ENCODE assay signal across 23 cellular contexts in genomic region chr3:100053929-100054620, GRCh38.
"Had no signal": no experiment of that assay in that cellular context is flagged by ENCODE, and none has a peak within 500 bp of the region (broad histone marks: within the 10 kb centered on the region; RNA-seq: fewer than 3 reads in every experiment).

No MANE protein-coding gene starts in this region.

- H3K36me3 ChIP-seq: left ventricle myocardium inferior, stomach had no signal

- H3K27ac ChIP-seq: foreskin keratinocyte, left ventricle myocardium inferior, parathyroid adenoma, stomach had no signal

- H3K36me3 Mint-ChIP-seq: activated CD4-positive, alpha-beta memory T cell treated with anti-CD3 and anti-CD28 coated beads for 36 hours; activated naive CD4-positive, alpha-beta T cell treated with anti-CD3 and anti-CD28 coated beads, Interleukin-2, amount 10 ng/mL, durations not matched to agents 7 days and 5 days; brain; immature natural killer cell; natural killer cell treated with Interleukin-12 subunit alpha and Interleukin-12 subunit beta and Interleukin-15 and Interleukin-18, amount 100 ng/mL, for 72 hours had no signal

- H3K27ac Mint-ChIP-seq: activated CD4-positive, alpha-beta memory T cell treated with anti-CD3 and anti-CD28 coated beads for 36 hours; activated naive CD4-positive, alpha-beta T cell treated with anti-CD3 and anti-CD28 coated beads, Interleukin-2, amount 10 ng/mL, durations not matched to agents 7 days and 5 days; activated naive CD8-positive, alpha-beta T cell treated with anti-CD3 and anti-CD28 coated beads, Interleukin-2, amount 50 U/mL, for 24 hours; dendritic cell treated with granulocyte-macrophage colony-stimulating factor and Interleukin-4, amounts not matched to agents 40 ng/mL and 50 ng/mL, for 4 days; immature natural killer cell; mesothelial cell of epicardium; natural killer cell treated with Interleukin-12 subunit alpha and Interleukin-12 subunit beta and Interleukin-15 and Interleukin-18, amount 100 ng/mL, for 72 hours; stimulated activated memory B cell treated with anti-CD40 and anti-IgM and Interleukin-4, amounts not matched to agents 10 μg/mL and 1 μg/mL and 100 μg/mL, for 72 hours had no signal

- H3K9me3 Mint-ChIP-seq: activated CD4-positive, alpha-beta memory T cell treated with anti-CD3 and anti-CD28 coated beads for 36 hours; activated naive CD4-positive, alpha-beta T cell treated with anti-CD3 and anti-CD28 coated beads, Interleukin-2, amount 10 ng/mL, durations not matched to agents 7 days and 5 days; activated naive CD8-positive, alpha-beta T cell treated with anti-CD3 and anti-CD28 coated beads, Interleukin-2, amount 50 U/mL, for 24 hours; dendritic cell treated with granulocyte-macrophage colony-stimulating factor and Interleukin-4, amounts not matched to agents 40 ng/mL and 50 ng/mL, for 4 days; immature natural killer cell; natural killer cell treated with Interleukin-12 subunit alpha and Interleukin-12 subunit beta and Interleukin-15 and Interleukin-18, amount 100 ng/mL, for 72 hours; stimulated activated memory B cell treated with anti-CD40 and anti-IgM and Interleukin-4, amounts not matched to agents 10 μg/mL and 1 μg/mL and 100 μg/mL, for 72 hours had no signal

- H3K79me2 ChIP-seq: parathyroid adenoma had no signal

- H3K27me3 Mint-ChIP-seq: activated CD4-positive, alpha-beta memory T cell treated with anti-CD3 and anti-CD28 coated beads for 36 hours; activated naive CD4-positive, alpha-beta T cell treated with anti-CD3 and anti-CD28 coated beads, Interleukin-2, amount 10 ng/mL, durations not matched to agents 7 days and 5 days; activated naive CD8-positive, alpha-beta T cell treated with anti-CD3 and anti-CD28 coated beads, Interleukin-2, amount 50 U/mL, for 24 hours; brain; dendritic cell treated with granulocyte-macrophage colony-stimulating factor and Interleukin-4, amounts not matched to agents 40 ng/mL and 50 ng/mL, for 4 days; natural killer cell treated with Interleukin-12 subunit alpha and Interleukin-12 subunit beta and Interleukin-15 and Interleukin-18, amount 100 ng/mL, for 72 hours; stimulated activated memory B cell treated with anti-CD40 and anti-IgM and Interleukin-4, amounts not matched to agents 10 μg/mL and 1 μg/mL and 100 μg/mL, for 72 hours had no signal

- H3K27me3 ChIP-seq: foreskin keratinocyte, stomach had no signal

- H3K4me1 Mint-ChIP-seq: activated naive CD4-positive, alpha-beta T cell treated with anti-CD3 and anti-CD28 coated beads, Interleukin-2, amount 10 ng/mL, durations not matched to agents 7 days and 5 days; activated naive CD8-positive, alpha-beta T cell treated with anti-CD3 and anti-CD28 coated beads, Interleukin-2, amount 50 U/mL, for 24 hours; brain had no signal

- H3K4me2 ChIP-seq: smooth muscle cell had no signal

- H2AFZ ChIP-seq: parathyroid adenoma had no signal

- H3K9me3 ChIP-seq: left ventricle myocardium inferior, stomach had no signal

- H3K9ac ChIP-seq: parathyroid adenoma had no signal

- ATAC-seq: activated naive CD8-positive, alpha-beta T cell treated with anti-CD3 and anti-CD28 coated beads, Interleukin-2, amount 50 U/mL, for 24 hours; foreskin keratinocyte; natural killer cell treated with Interleukin-12 subunit alpha and Interleukin-12 subunit beta and Interleukin-15 and Interleukin-18, amount 100 ng/mL, for 72 hours; sciatic nerve; stimulated activated memory B cell treated with anti-CD40 and anti-IgM and Interleukin-4, amounts not matched to agents 10 μg/mL and 1 μg/mL and 100 μg/mL, for 72 hours had no signal

- H3K4me3 Mint-ChIP-seq: activated CD4-positive, alpha-beta memory T cell treated with anti-CD3 and anti-CD28 coated beads for 36 hours; activated naive CD4-positive, alpha-beta T cell treated with anti-CD3 and anti-CD28 coated beads, Interleukin-2, amount 10 ng/mL, durations not matched to agents 7 days and 5 days; activated naive CD8-positive, alpha-beta T cell treated with anti-CD3 and anti-CD28 coated beads, Interleukin-2, amount 50 U/mL, for 24 hours; brain; dendritic cell treated with granulocyte-macrophage colony-stimulating factor and Interleukin-4, amounts not matched to agents 40 ng/mL and 50 ng/mL, for 4 days; immature natural killer cell; mesothelial cell of epicardium; natural killer cell treated with Interleukin-12 subunit alpha and Interleukin-12 subunit beta and Interleukin-15 and Interleukin-18, amount 100 ng/mL, for 72 hours; stimulated activated memory B cell treated with anti-CD40 and anti-IgM and Interleukin-4, amounts not matched to agents 10 μg/mL and 1 μg/mL and 100 μg/mL, for 72 hours had no signal

- H3K4me1 ChIP-seq: parathyroid adenoma, stomach had no signal

- DNase-seq: activated CD4-positive, alpha-beta memory T cell treated with anti-CD3 and anti-CD28 coated beads for 36 hours; activated CD4-positive, alpha-beta T cell treated with anti-CD3 and anti-CD28 coated beads for 48 hours; activated effector memory CD4-positive, alpha-beta T cell treated with Interleukin-2 at 50 U/mL for 16 hours; activated naive CD4-positive, alpha-beta T cell treated with anti-CD3 and anti-CD28 coated beads, Interleukin-2, amount 10 ng/mL, durations not matched to agents 7 days and 5 days; activated naive CD8-positive, alpha-beta T cell treated with anti-CD3 and anti-CD28 coated beads, Interleukin-2, amount 50 U/mL, for 24 hours; activated T-cell treated with anti-CD3 and anti-CD28 coated beads, Interleukin-2, amount 50 U/mL, for 48 hours; effector CD4-positive, alpha-beta T cell; erythroblast; foreskin keratinocyte; immature natural killer cell; left ventricle myocardium inferior; mammary epithelial cell; stimulated activated CD4-positive, alpha-beta T cell treated with anti-CD3 and anti-CD28 coated beads, Interleukin-15, amount 100 ng/mL, for 24 hours; stomach; trophoblast cell had no signal

- H3K4me3 ChIP-seq: left ventricle myocardium inferior, smooth muscle cell, stomach had no signal
